ENCODE assay signal across 11 cellular contexts in genomic region chr17:74959826-74960738, GRCh38. TPM values are rescaled to one million over a fixed set of nuclear protein-coding genes. Genes with fewer than 3 reads are reported as not detected.
DNase-seq lines count a peak whose midpoint lies in the region; ATAC-seq lines count a peak whose summit lies in the region.
"Had no signal": no experiment of that assay in that cellular context is flagged by ENCODE, and none has a peak within 500 bp of the region (broad histone marks: within the 10 kb centered on the region; RNA-seq: fewer than 3 reads in every experiment).

No MANE protein-coding gene starts in this region.

- H3K9me3 ChIP-seq in adipocyte (ENCODE audit: control insufficient read depth, low read length) (no peaks in the 10 kb centered on the region), mesenchymal stem cell (ENCODE audit: control insufficient read depth, low read length) (no peaks in the 10 kb centered on the region)
- H3K9me3 ChIP-seq: esophagus muscularis mucosa, HAP-1 had no signal

- DNase-seq in EL (peak; percentile 41), HT1080 (ENCODE audit: low read depth) (peak; percentile 27), adipocyte (ENCODE audit: low read depth) (peak; percentile 22), mesenchymal stem cell (no peak), NCI-H187 (lab: John Stamatoyannopoulos, UW) (no peak), NCI-H2081 (lab: John Stamatoyannopoulos, UW) (no peak)

- no peak overlapping the region for H3K4ac ChIP-seq in mesenchymal stem cell (ENCODE audit: low read depth in 1 of 2, low read length in 2 of 2)

- no peak overlapping the region for H3K14ac ChIP-seq in mesenchymal stem cell (ENCODE audit: low read length in 2 of 2)

- no peak overlapping the region for H2BK12ac ChIP-seq in mesenchymal stem cell (ENCODE audit: low read length in 2 of 2)

- H4K91ac ChIP-seq in mesenchymal stem cell (ENCODE audit: low read length): no peak overlapping the region

- no peak overlapping the region for H2BK15ac ChIP-seq in mesenchymal stem cell (ENCODE audit: low read depth, poor library complexity, severe bottlenecking)

- H3K4me2 ChIP-seq in mesenchymal stem cell (ENCODE audit: low read length, poor library complexity, severe bottlenecking): no peak overlapping the region

- no peak overlapping the region for H3K23ac ChIP-seq in mesenchymal stem cell (ENCODE audit: low read length in 2 of 2)

- no peak overlapping the region for H4K8ac ChIP-seq in mesenchymal stem cell (ENCODE audit: low read length)

- no peaks in the 10 kb centered on the region for H3K4me1 ChIP-seq in adipocyte (ENCODE audit: control insufficient read depth, insufficient read depth, low read length)
- H3K4me1 ChIP-seq in mesenchymal stem cell (ENCODE audit: control insufficient read depth, insufficient read depth, low read depth, low read length): peaks cover 11% of the 10 kb centered on the region

- H3K27me3 ChIP-seq in adipocyte (replicated peaks; ENCODE audit: control insufficient read depth, insufficient read depth, low read length): peaks cover 23% of the 10 kb centered on the region
- H3K27me3 ChIP-seq in mesenchymal stem cell (ENCODE audit: control insufficient read depth in 1 of 2, insufficient read depth in 1 of 2, low read length in 2 of 2): peaks cover 12 to 47% of the 10 kb centered on the region in 2 experiments

- no peak overlapping the region for H3K27ac ChIP-seq in mesenchymal stem cell (ENCODE audit: low read length, poor library complexity, severe bottlenecking)
- H3K27ac ChIP-seq: esophagus muscularis mucosa had no signal

- no peak for ATAC-seq in HG03045 (IDR thresholded peaks at IDR 0.05; ENCODE audit: unreplicated experiment)

- no peak overlapping the region for H2AK5ac ChIP-seq in mesenchymal stem cell (ENCODE audit: low read length, severe bottlenecking)

- H3K4me3 ChIP-seq in adipocyte (ENCODE audit: low read length) (no peak overlapping the region), mesenchymal stem cell (ENCODE audit: insufficient read depth in 1 of 2, low read depth in 1 of 2, low read length in 2 of 2) (no peak overlapping the region)
- H3K4me3 ChIP-seq: esophagus muscularis mucosa, HAP-1 had no signal

- H2BK5ac ChIP-seq in mesenchymal stem cell (ENCODE audit: low read depth, low read length, poor library complexity, severe bottlenecking): no peak overlapping the region

- H2BK120ac ChIP-seq in mesenchymal stem cell (ENCODE audit: low read depth, low read length): no peak overlapping the region

- WGBS in mesenchymal stem cell: 69% methylated on average over 17 of the region's 17 CpGs

- H3K9ac ChIP-seq in adipocyte (ENCODE audit: low read length) (no peak overlapping the region), mesenchymal stem cell (ENCODE audit: low read length) (peak overlapping the region; percentile 7)

- H2AFZ ChIP-seq in mesenchymal stem cell (ENCODE audit: low read depth, low read length): no peak overlapping the region

- no peaks in the 10 kb centered on the region for H3K36me3 ChIP-seq in adipocyte (ENCODE audit: control insufficient read depth, insufficient read depth, low read length, severe bottlenecking)
- H3K36me3 ChIP-seq in mesenchymal stem cell (ENCODE audit: control insufficient read depth in 1 of 2, insufficient read depth in 2 of 2, low read depth in 1 of 2, low read length in 2 of 2): no peaks in the 10 kb centered on the region
- H3K36me3 ChIP-seq: HAP-1 had no signal

- no peak overlapping the region for H3K18ac ChIP-seq in mesenchymal stem cell (ENCODE audit: low read depth in 1 of 2, low read length in 2 of 2)

- H3K79me1 ChIP-seq in mesenchymal stem cell (replicated peaks; ENCODE audit: low read length, poor library complexity, severe bottlenecking): no peaks in the 10 kb centered on the region

RNA-seq across cellular contexts. Expression of gene HID1, which starts 12.5 kb away (rescaled TPM):
- total RNA-seq in HT1080 (2014; rRNA removed; shearing (Covaris generic)): 0.13 and 1.8 TPM in 2 replicates
- 0.10 and 0.32 TPM in 2 replicates for polyA plus RNA-seq in HT1080 (2015; cell fraction: cytosol; rRNA removed)
- 0.13 and 1.1 TPM in 2 replicates for polyA plus RNA-seq in HT1080 (2015; cell fraction: nucleus; rRNA removed)
- 1.4 TPM for polyA plus RNA-seq in mesenchymal stem cell (2013, experiment 1 of 2)
- 1.5 TPM for polyA plus RNA-seq in mesenchymal stem cell (2013, experiment 2 of 2)

RNA-seq across cellular contexts. Expression of gene OTOP3, which starts 24.4 kb away (rescaled TPM):
- not detected in 2 replicates for total RNA-seq in HT1080 (2014; rRNA removed; shearing (Covaris generic))
- polyA plus RNA-seq in HT1080 (2015; cell fraction: cytosol; rRNA removed): not detected in 2 replicates
- not detected in 2 replicates for polyA plus RNA-seq in HT1080 (2015; cell fraction: nucleus; rRNA removed)
- not detected for polyA plus RNA-seq in mesenchymal stem cell (2013, experiment 1 of 2)
- polyA plus RNA-seq in mesenchymal stem cell (2013, experiment 2 of 2): not detected
- total RNA-seq: chondrocyte, esophagus muscularis mucosa had no signal
- polyA plus RNA-seq: IgD-negative memory B cell had no signal

RNA-seq across cellular contexts. Expression of gene CDR2L, which starts 27.4 kb away (rescaled TPM):
- 3.6 and 3.8 TPM in 2 replicates for total RNA-seq in HT1080 (2014; rRNA removed; shearing (Covaris generic))
- 3.4 and 3.9 TPM in 2 replicates for polyA plus RNA-seq in HT1080 (2015; cell fraction: cytosol; rRNA removed)
- 2.6 and 2.9 TPM in 2 replicates for polyA plus RNA-seq in HT1080 (2015; cell fraction: nucleus; rRNA removed)
- 30.2 TPM for polyA plus RNA-seq in mesenchymal stem cell (2013, experiment 1 of 2)
- 29.7 TPM for polyA plus RNA-seq in mesenchymal stem cell (2013, experiment 2 of 2)
- polyA plus RNA-seq: IgD-negative memory B cell had no signal

RNA-seq across cellular contexts. Expression of gene OTOP2, which starts 36.0 kb away (rescaled TPM):
- total RNA-seq in HT1080 (2014; rRNA removed; shearing (Covaris generic)): not detected in 2 replicates
- polyA plus RNA-seq in HT1080 (2015; cell fraction: cytosol; rRNA removed): not detected in 2 replicates
- polyA plus RNA-seq in HT1080 (2015; cell fraction: nucleus; rRNA removed): not detected in 2 replicates
- polyA plus RNA-seq in mesenchymal stem cell (2013, experiment 1 of 2): not detected
- not detected for polyA plus RNA-seq in mesenchymal stem cell (2013, experiment 2 of 2)
- total RNA-seq: chondrocyte, esophagus muscularis mucosa had no signal
- polyA plus RNA-seq: IgD-negative memory B cell had no signal

RNA-seq across cellular contexts. Expression of gene USH1G, which starts 37.0 kb away (rescaled TPM):
- not detected in 2 replicates for total RNA-seq in HT1080 (2014; rRNA removed; shearing (Covaris generic))
- polyA plus RNA-seq in HT1080 (2015; cell fraction: cytosol; rRNA removed): not detected in 2 replicates
- polyA plus RNA-seq in HT1080 (2015; cell fraction: nucleus; rRNA removed): not detected in 2 replicates
- polyA plus RNA-seq in mesenchymal stem cell (2013, experiment 1 of 2): not detected
- polyA plus RNA-seq in mesenchymal stem cell (2013, experiment 2 of 2): not detected
- total RNA-seq: chondrocyte had no signal
- polyA plus RNA-seq: IgD-negative memory B cell had no signal

Comparison
In these comparisons a context has a peak if more than half of its experiments do, and no peak if none do; other contexts are left out.
1. DNase-seq: peak in EL (single experiment), HT1080 (single experiment) and adipocyte (single experiment); none in mesenchymal stem cell (single experiment), NCI-H187 (0 of 2) and NCI-H2081 (0 of 2).